Comparison of ENCODE assay signal across 7 cellular contexts in genomic region chr2:138426116-138426515, GRCh38.
DNase-seq lines count a peak whose midpoint lies in the region; ATAC-seq, FAIRE-seq and TF ChIP-seq lines count a peak whose summit lies in the region.
"Not testable (repeated sequence)": the region's sequence is repeated elsewhere in the genome, so short reads cannot be mapped to it uniquely, and the experiment has no call there.

No MANE protein-coding gene starts in this region.

- not testable (repeated sequence) for ATAC-seq in GM12878, HepG2

- H3K79me2 ChIP-seq in GM12878 (ENCODE audit: control insufficient read depth, insufficient read depth, low read length); HepG2 (ENCODE audit: insufficient read depth, low read length): not testable (repeated sequence)

- not testable (repeated sequence) for H3K27ac ChIP-seq in HEK293 (ENCODE audit: extremely low read depth, low read depth, low read length); GM12878 (ENCODE audit: control insufficient read depth, insufficient read depth); HepG2 (ENCODE audit: extremely low read length, insufficient read depth, low read length)

- BruUV-seq in Calu3 (replicated peaks; lab: Mats Ljungman, UMichigan); GM12878 (replicated peaks; lab: Mats Ljungman, UMichigan); HepG2 (replicated peaks; lab: Mats Ljungman, UMichigan): not testable (repeated sequence)

- WGBS in GM12878 (ENCODE audit: insufficient coverage, insufficient replicate concordance, low lambda C conversion rate, missing lambda C conversion rate) = 70% methylated on average over 5 of the region's 5 CpGs
- 97% methylated on average over 5 of the region's 5 CpGs for WGBS in HepG2 (ENCODE audit: low lambda C conversion rate)

- H3K9me3 ChIP-seq in HEK293 (ENCODE audit: control insufficient read depth, insufficient read depth, low read depth, low read length); GM12878 (replicated peaks; ENCODE audit: control insufficient read depth, insufficient read depth, low read length): not testable (repeated sequence)
- H3K9me3 ChIP-seq in HepG2 (ENCODE audit: low read length) = peaks cover 11% of the 10 kb centered on the region; the same call in 1 of the 2 replicates

- H3K4me1 Mint-ChIP-seq in Calu3 (ENCODE audit: low read depth, unreplicated experiment) = peaks cover 66% of the 10 kb centered on the region
- H3K4me1 Mint-ChIP-seq in endothelial cell (ENCODE audit: unreplicated experiment) = not testable (repeated sequence)

- intact Hi-C loops in Calu3 (cut with micrococcal nuclease; ENCODE audit: unreplicated experiment) = loop anchor here (1.0 kb wide), 1 partner anchor 75 kb away; the partner anchor contains the start of gene SPOPL
- intact Hi-C loops in GM12878 (cut with micrococcal nuclease; ENCODE audit: unreplicated experiment); HepG2 (cut with micrococcal nuclease; ENCODE audit: unreplicated experiment): not testable (repeated sequence)

- H3K4me3 Mint-ChIP-seq in Calu3 (ENCODE audit: low read depth, unreplicated experiment) (peak overlapping the region; percentile 29), endothelial cell (ENCODE audit: unreplicated experiment) (peak overlapping the region; percentile 65)

- H4K20me1 ChIP-seq in GM12878 (ENCODE audit: control insufficient read depth, insufficient read depth); HepG2 (ENCODE audit: insufficient read depth, low read length): not testable (repeated sequence)

- in situ Hi-C loops in GM12878 (cut with MboI); HepG2 (cut with HindIII; ENCODE audit: extremely low pct_ligation_motif_present, low pct_unique_long_range_greater_than_20kb): not testable (repeated sequence)

- not testable (repeated sequence) for TF ChIP-seq POLR2A in GM12878 (IDR thresholded peaks at IDR 0.05; ENCODE audit: low read depth, low read length); HepG2 (IDR thresholded peaks at IDR 0.05; ENCODE audit: insufficient read depth in 1 of 2, low read depth in 2 of 2, low read length in 2 of 2)

- not testable (repeated sequence) for H3K27me3 Mint-ChIP-seq in Calu3 (ENCODE audit: unreplicated experiment); endothelial cell (ENCODE audit: unreplicated experiment)

- peak overlapping the region; percentile 85 for H3K27ac Mint-ChIP-seq in Calu3 (ENCODE audit: unreplicated experiment)
- H3K27ac Mint-ChIP-seq in endothelial cell (ENCODE audit: unreplicated experiment) = not testable (repeated sequence)

- H3K36me3 Mint-ChIP-seq in Calu3 (ENCODE audit: insufficient read depth, unreplicated experiment) (peaks cover 22% of the 10 kb centered on the region), endothelial cell (ENCODE audit: low read depth, unreplicated experiment) (peaks cover 11% of the 10 kb centered on the region)

- TF ChIP-seq RAD21 in GM12878 (IDR thresholded peaks at IDR 0.05; ENCODE audit: insufficient read depth, low read depth, low read length); HepG2 (CRISPR knock-in tag; IDR thresholded peaks at IDR 0.05): not testable (repeated sequence)

- not testable (repeated sequence) for H3K36me3 ChIP-seq in HEK293 (ENCODE audit: control insufficient read depth in 2 of 2, insufficient read depth in 1 of 2, low read length in 2 of 2); GM12878 (ENCODE audit: control insufficient read depth in 2 of 2, insufficient read depth in 2 of 2, low read length in 1 of 2); HepG2 (replicated peaks in 1 of 2; ENCODE audit: control insufficient read depth in 1 of 2, insufficient read depth in 2 of 2, low read length in 2 of 2)

- DNase-seq in Calu3 (peak; percentile 76), ELF-1 (ENCODE audit: low read depth, low spot score) (peak; percentile 54), NCI-H69 (lab: John Stamatoyannopoulos, UW) (peak; percentile 2)
- DNase-seq in GM12878 (ENCODE audit: low read depth, low spot score); endothelial cell (ENCODE audit: low spot score); HepG2 (ENCODE audit: low spot score): not testable (repeated sequence)

- not testable (repeated sequence) for H3K4me2 ChIP-seq in GM12878 (ENCODE audit: control insufficient read depth, insufficient read depth); HepG2 (ENCODE audit: low read depth, low read length)

- SMC1A ChIA-PET in GM12878 (lab: Charles Lee; ENCODE audit: uncharacterized antibody, unreplicated experiment) = not testable (repeated sequence)

- CTCF ChIA-PET in Calu3 (lab: Charles Lee); HEK293 (lab: Yijun Ruan, JAX); GM12878 (lab: Yijun Ruan, JAX); HepG2 (lab: Yijun Ruan, JAX; ENCODE audit: low intra/inter-chr PET ratio, low total read pairs): not testable (repeated sequence)

- RAD21 ChIA-PET in GM12878 (lab: Charles Lee; ENCODE audit: unreplicated experiment) = not testable (repeated sequence)

- H3K9ac ChIP-seq in GM12878 (ENCODE audit: control insufficient read depth, insufficient read depth, low read length); HepG2 (ENCODE audit: insufficient read depth, low read depth, low read length): not testable (repeated sequence)

- not testable (repeated sequence) for H3K27me3 ChIP-seq in GM12878 (replicated peaks in 1 of 2; ENCODE audit: control insufficient read depth in 2 of 2, insufficient read depth in 2 of 2, low read length in 1 of 2); HepG2 (ENCODE audit: control insufficient read depth in 1 of 2, insufficient read depth in 2 of 2, low read length in 2 of 2)

- not testable (repeated sequence) for FAIRE-seq in GM12878 (lab: Jason Lieb, UNC); HepG2 (lab: Jason Lieb, UNC)

- H3K9me3 Mint-ChIP-seq in Calu3 (ENCODE audit: low read depth, unreplicated experiment); endothelial cell (ENCODE audit: unreplicated experiment): not testable (repeated sequence)

- H3K4me3 ChIP-seq in HEK293 (ENCODE audit: low read depth, low read length); GM12878; HepG2 (replicated peaks in 1 of 3; ENCODE audit: insufficient read depth in 1 of 3, low read depth in 2 of 3, low read length in 3 of 3): not testable (repeated sequence)

- POLR2A ChIA-PET in HEK293 (lab: Yijun Ruan, JAX); GM12878 (lab: Charles Lee); HepG2 (lab: Yijun Ruan, JAX): not testable (repeated sequence)

- H3K4me1 ChIP-seq in HEK293 (ENCODE audit: control insufficient read depth, insufficient read depth, low read length); GM12878 (ENCODE audit: control insufficient read depth, insufficient read depth, low read length): not testable (repeated sequence)
- peaks cover 52% of the 10 kb centered on the region for H3K4me1 ChIP-seq in HepG2 (ENCODE audit: insufficient read depth, low read length)

- TF ChIP-seq EP300 in GM12878 (IDR thresholded peaks at IDR 0.05; ENCODE audit: borderline replicate concordance in 1 of 2, control insufficient read depth in 1 of 2, low read depth in 2 of 2, low read length in 2 of 2); HepG2 (IDR thresholded peaks at IDR 0.05; ENCODE audit: low read depth in 2 of 2, low read length in 2 of 2); HepG2 (CRISPR knock-in tag; IDR thresholded peaks at IDR 0.05; ENCODE audit: borderline replicate concordance): not testable (repeated sequence)

- not testable (repeated sequence) for H2AFZ ChIP-seq in GM12878 (ENCODE audit: control insufficient read depth, low read depth, low read length); HepG2 (ENCODE audit: low read length)

- not testable (repeated sequence) for TF ChIP-seq CTCF in Calu3 (IDR thresholded peaks at IDR 0.05; ENCODE audit: unreplicated experiment); HEK293 (tag by site-specific recombination; IDR thresholded peaks at IDR 0.05); GM12878 (IDR thresholded peaks at IDR 0.05 in 2 of 3, conservative IDR thresholded peaks at IDR 0.05 in 1 of 3; ENCODE audit: control insufficient read depth in 2 of 3, extremely low read depth in 1 of 3, insufficient read depth in 1 of 3, low read depth in 3 of 3, low read length in 3 of 3); endothelial cell (IDR thresholded peaks at IDR 0.05; ENCODE audit: unreplicated experiment); HepG2 (CRISPR knock-in tag; IDR thresholded peaks at IDR 0.05)

TF ChIP-seq in HEK293, 187 proteins besides CTCF, POLR2A, EP300 and RAD21:
- TF ChIP-seq TRIM28 (IDR thresholded peaks at IDR 0.05; ENCODE audit: borderline replicate concordance, low read length) = peak; percentile 40; the same call in 1 of the 2 replicates
- TF ChIP-seq ZNF529 (tag by site-specific recombination; IDR thresholded peaks at IDR 0.05; ENCODE audit: insufficient replicate concordance) = peak; percentile 5
- TF ChIP-seq SETDB1 (IDR thresholded peaks at IDR 0.05; ENCODE audit: insufficient read length, low read length) = peak; percentile 95

TF ChIP-seq in GM12878, 131 proteins besides CTCF, POLR2A, EP300 and RAD21 (continues in another document):
- TF ChIP-seq CBX5 (IDR thresholded peaks at IDR 0.05; ENCODE audit: low read depth) = peak; percentile 42; the same call in 1 of the 2 replicates

TF ChIP-seq in HepG2, 621 proteins besides CTCF, POLR2A, EP300 and RAD21:
- peak; percentile 80; the same call in 1 of the 2 replicates for TF ChIP-seq SETDB1 (CRISPR knock-in tag; IDR thresholded peaks at IDR 0.05; ENCODE audit: borderline replicate concordance)
